In genomic region chr18:79428287-79428686, GRCh38 we compare ENCODE assay signal across 17 cellular contexts.
"Had no signal": no experiment of that assay in that cellular context is flagged by ENCODE, and none has a peak within 500 bp of the region (broad histone marks: within the 10 kb centered on the region; RNA-seq: fewer than 3 reads in every experiment).

No MANE protein-coding gene starts in this region.

- H3K36me3 ChIP-seq: breast epithelium, thyroid gland had no signal

- H3K9me3 ChIP-seq: ascending aorta, breast epithelium, right atrium auricular region, thyroid gland had no signal

- ATAC-seq: activated CD8-positive, alpha-beta memory T cell treated with anti-CD3 and anti-CD28 coated beads, Interleukin-2, amount 10 ng/mL, durations not matched to agents 7 days and 5 days; stimulated activated naive B cell treated with anti-CD40 and anti-IgM and Interleukin-4, amounts not matched to agents 10 μg/mL and 1 μg/mL and 100 μg/mL, for 72 hours had no signal

- DNase-seq: activated CD4-positive, alpha-beta memory T cell treated with anti-CD3 and anti-CD28 coated beads for 36 hours; activated CD8-positive, alpha-beta memory T cell treated with anti-CD3 and anti-CD28 coated beads, Interleukin-2, amount 10 ng/mL, durations not matched to agents 7 days and 5 days; activated effector memory CD4-positive, alpha-beta T cell treated with anti-CD3 and anti-CD28 coated beads, Interleukin-2, amount 50 U/mL, for 16 hours; activated T-cell treated with anti-CD3 and anti-CD28 coated beads, Interleukin-2, amount 50 U/mL, for 1 hour; hippocampal formation; kidney glomerular epithelial cell; mesenchymal stem cell; nucleus accumbens; stimulated activated CD4-positive, alpha-beta T cell treated with anti-CD3 and anti-CD28 coated beads, Interleukin-15, amount 100 ng/mL, for 24 hours; stimulated activated CD4-positive, alpha-beta T cell treated with anti-CD3 and anti-CD28 coated beads, Interleukin-4, amount 100 ng/mL, for 1 hour; stimulated activated naive B cell treated with anti-CD40 and anti-IgM and Interleukin-4, amounts not matched to agents 10 μg/mL and 1 μg/mL and 100 μg/mL, for 72 hours; T-helper 9 cell; thyroid gland had no signal

- H3K27me3 ChIP-seq: ascending aorta, breast epithelium, right atrium auricular region, thyroid gland had no signal

- H3K36me3 Mint-ChIP-seq: activated CD8-positive, alpha-beta memory T cell treated with anti-CD3 and anti-CD28 coated beads, Interleukin-2, amount 10 ng/mL, durations not matched to agents 7 days and 5 days had no signal

- H3K4me3 Mint-ChIP-seq: activated CD4-positive, alpha-beta memory T cell treated with anti-CD3 and anti-CD28 coated beads for 36 hours; activated CD8-positive, alpha-beta memory T cell treated with anti-CD3 and anti-CD28 coated beads, Interleukin-2, amount 10 ng/mL, durations not matched to agents 7 days and 5 days; stimulated activated naive B cell treated with anti-CD40 and anti-IgM and Interleukin-4, amounts not matched to agents 10 μg/mL and 1 μg/mL and 100 μg/mL, for 72 hours had no signal

- H3K27me3 Mint-ChIP-seq: activated CD4-positive, alpha-beta memory T cell treated with anti-CD3 and anti-CD28 coated beads for 36 hours; activated CD8-positive, alpha-beta memory T cell treated with anti-CD3 and anti-CD28 coated beads, Interleukin-2, amount 10 ng/mL, durations not matched to agents 7 days and 5 days; stimulated activated naive B cell treated with anti-CD40 and anti-IgM and Interleukin-4, amounts not matched to agents 10 μg/mL and 1 μg/mL and 100 μg/mL, for 72 hours had no signal

- H3K27ac ChIP-seq: ascending aorta, breast epithelium, right atrium auricular region, thyroid gland had no signal

- H3K9me3 Mint-ChIP-seq: activated CD4-positive, alpha-beta memory T cell treated with anti-CD3 and anti-CD28 coated beads for 36 hours; stimulated activated naive B cell treated with anti-CD40 and anti-IgM and Interleukin-4, amounts not matched to agents 10 μg/mL and 1 μg/mL and 100 μg/mL, for 72 hours had no signal

- H3K27ac Mint-ChIP-seq: activated CD4-positive, alpha-beta memory T cell treated with anti-CD3 and anti-CD28 coated beads for 36 hours; activated CD8-positive, alpha-beta memory T cell treated with anti-CD3 and anti-CD28 coated beads, Interleukin-2, amount 10 ng/mL, durations not matched to agents 7 days and 5 days; stimulated activated naive B cell treated with anti-CD40 and anti-IgM and Interleukin-4, amounts not matched to agents 10 μg/mL and 1 μg/mL and 100 μg/mL, for 72 hours had no signal

- H3K4me1 ChIP-seq: ascending aorta, breast epithelium, thyroid gland had no signal

- H3K4me3 ChIP-seq: ascending aorta, breast epithelium, right atrium auricular region, skin epidermis, thyroid gland had no signal

- H3K4me1 Mint-ChIP-seq: activated CD8-positive, alpha-beta memory T cell treated with anti-CD3 and anti-CD28 coated beads, Interleukin-2, amount 10 ng/mL, durations not matched to agents 7 days and 5 days had no signal
